Comparison of ENCODE assay signal across 21 cellular contexts in the genomic region with DNA sequence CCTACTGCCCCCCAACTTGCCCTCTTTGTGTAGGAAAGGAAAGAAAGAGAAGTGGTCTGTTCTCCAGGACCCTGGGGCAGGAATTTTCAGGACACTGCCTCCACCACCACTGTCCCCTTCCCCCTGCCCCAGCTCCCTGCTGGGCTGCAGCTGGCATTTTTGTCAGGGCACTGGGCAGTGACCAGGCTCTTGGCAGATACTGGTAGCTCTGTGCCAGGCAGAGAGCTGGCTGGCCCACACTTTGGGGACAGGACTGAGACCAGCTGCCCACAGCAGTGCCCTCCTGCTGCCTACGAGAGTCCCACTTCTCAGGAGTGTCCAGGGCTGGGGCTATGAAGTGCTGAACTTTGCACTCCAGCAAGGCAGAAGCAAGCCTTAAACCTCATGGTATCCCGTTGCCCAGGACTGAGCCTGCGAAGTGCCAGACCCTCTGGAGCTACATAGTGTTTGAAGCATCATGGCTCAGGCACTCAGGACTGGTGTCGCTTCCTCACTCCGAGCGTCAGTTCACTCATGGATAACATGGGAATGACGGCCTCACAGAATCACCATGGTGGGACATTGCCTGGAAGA. TPM values are rescaled to one million over a fixed set of nuclear protein-coding genes. Genes with fewer than 3 reads are reported as not detected.
DNase-seq lines count a peak whose midpoint lies in the region; ATAC-seq and TF ChIP-seq lines count a peak whose summit lies in the region.
"Had no signal": no experiment of that assay in that cellular context is flagged by ENCODE, and none has a peak within 500 bp of the region (broad histone marks: within the 10 kb centered on the region; RNA-seq: fewer than 3 reads in every experiment).

No MANE protein-coding gene starts in this region.

- peaks cover 9 to 23% (median 15%) of the 10 kb centered on the region in 5 experiments for H3K9me3 Mint-ChIP-seq in brain
- H3K9me3 Mint-ChIP-seq: activated CD4-positive, alpha-beta memory T cell treated with anti-CD3 and anti-CD28 coated beads, Interleukin-2, amount 10 ng/mL, durations not matched to agents 7 days and 5 days had no signal

- no peaks in the 10 kb centered on the region for H3K4me1 ChIP-seq in hepatocyte (ENCODE audit: insufficient read depth)
- H3K4me1 ChIP-seq in neuronal stem cell (ENCODE audit: control insufficient read depth in 2 of 2, insufficient read depth in 1 of 2, low read depth in 1 of 2, low read length in 2 of 2), result peaks cover 4 to 19% of the 10 kb centered on the region in 2 donors
- H3K4me1 ChIP-seq: SJSA1 had no signal

- no peaks in the 10 kb centered on the region for H4K20me1 ChIP-seq in hepatocyte (ENCODE audit: insufficient read depth, poor library complexity, severe bottlenecking)

- H3K4me3 ChIP-seq in hepatocyte, result no peak overlapping the region
- no peak overlapping the region for H3K4me3 ChIP-seq in neuronal stem cell (ENCODE audit: low read length in 2 of 2)
- H3K4me3 ChIP-seq: GM23248, heart left ventricle, SJSA1 had no signal

- H3K9me2 ChIP-seq in hepatocyte (replicated peaks; ENCODE audit: insufficient read depth), result no peaks in the 10 kb centered on the region

- no peak overlapping the region for H3K9ac ChIP-seq in neuronal stem cell (ENCODE audit: low read depth, low read length, poor library complexity)
- H3K9ac ChIP-seq: GM23248 had no signal

- H3K27me3 ChIP-seq in hepatocyte (no peaks in the 10 kb centered on the region), neuronal stem cell (ENCODE audit: control insufficient read depth in 3 of 3, insufficient read depth in 3 of 3, low read depth in 1 of 3, low read length in 3 of 3) (no peaks in the 10 kb centered on the region)
- H3K27me3 ChIP-seq: heart left ventricle, SJSA1 had no signal

- H3K79me1 ChIP-seq in neuronal stem cell (ENCODE audit: low read depth, low read length), result no peaks in the 10 kb centered on the region

- peaks cover 31% of the 10 kb centered on the region for H3K36me3 Mint-ChIP-seq in brain

- H3K79me2 ChIP-seq in hepatocyte, result no peaks in the 10 kb centered on the region

- no peak overlapping the region for H2AK5ac ChIP-seq in neuronal stem cell (ENCODE audit: low read depth, low read length)

- ATAC-seq in GM19467 (IDR thresholded peaks at IDR 0.05; ENCODE audit: unreplicated experiment), result no peak

- DNase-seq in hepatocyte (ENCODE audit: low spot score) (no peak), neuronal stem cell (ENCODE audit: low spot score) (no peak), NCI-H1417 (lab: John Stamatoyannopoulos, UW) (no peak), NCI-H128 (lab: John Stamatoyannopoulos, UW; ENCODE audit: unreplicated experiment) (no peak), islet precursor cell (no peak)
- DNase-seq: activated CD4-positive, alpha-beta T cell treated with anti-CD3 and anti-CD28 coated beads for 1 hour; activated gamma-delta T cell; activated naive CD8-positive, alpha-beta T cell treated with anti-CD3 and anti-CD28 coated beads, Interleukin-2, amount 10 ng/mL, durations not matched to agents 7 days and 5 days; cerebellar nuclear complex; erythroblast; heart left ventricle; left colon; NCI-H146; NCI-H2107; NCI-H446; RPMI8226 had no signal

- peak overlapping the region; percentile 73 for H3K14ac ChIP-seq in neuronal stem cell (ENCODE audit: low read length)

- peaks cover 4% of the 10 kb centered on the region for H3K4me1 Mint-ChIP-seq in brain

- peak overlapping the region; percentile 15 for H3K18ac ChIP-seq in neuronal stem cell (ENCODE audit: low read length)

- H2BK15ac ChIP-seq in neuronal stem cell (ENCODE audit: low read length), result no peak overlapping the region

- H3K27me3 Mint-ChIP-seq in brain, result peaks cover 3% of the 10 kb centered on the region

- H4K91ac ChIP-seq in neuronal stem cell (ENCODE audit: low read depth, low read length, poor library complexity), result peak overlapping the region; percentile 16

- H3K36me3 ChIP-seq in hepatocyte (replicated peaks; ENCODE audit: insufficient read depth, low read depth) (no peaks in the 10 kb centered on the region), neuronal stem cell (replicated peaks in 1 of 2; ENCODE audit: control insufficient read depth in 2 of 2, insufficient read depth in 2 of 2, low read length in 2 of 2) (no peaks in the 10 kb centered on the region)
- H3K36me3 ChIP-seq: heart left ventricle, SJSA1 had no signal

- H3K27ac ChIP-seq in hepatocyte (peak overlapping the region; percentile 26), neuronal stem cell (replicated peaks; ENCODE audit: low read length) (no peak overlapping the region)
- H3K27ac ChIP-seq: GM23248, heart left ventricle, SJSA1 had no signal

- H2BK12ac ChIP-seq in neuronal stem cell (ENCODE audit: low read length), result no peak overlapping the region

- H3K4me3 Mint-ChIP-seq in brain, result no peak overlapping the region
- H3K4me3 Mint-ChIP-seq: activated CD4-positive, alpha-beta memory T cell treated with anti-CD3 and anti-CD28 coated beads, Interleukin-2, amount 10 ng/mL, durations not matched to agents 7 days and 5 days; activated naive CD8-positive, alpha-beta T cell treated with anti-CD3 and anti-CD28 coated beads, Interleukin-2, amount 10 ng/mL, durations not matched to agents 7 days and 5 days had no signal

- H2AFZ ChIP-seq in hepatocyte (no peak overlapping the region), neuronal stem cell (ENCODE audit: low read length) (no peak overlapping the region)
- H2AFZ ChIP-seq: GM23248 had no signal

- no peak overlapping the region for H4K8ac ChIP-seq in neuronal stem cell (ENCODE audit: low read depth, low read length)

- no peak overlapping the region for H3K23ac ChIP-seq in neuronal stem cell (ENCODE audit: low read depth, low read length, poor library complexity)

- peak overlapping the region in 3 of 5 experiments; percentile 58 to 60 (median 58) for H3K27ac Mint-ChIP-seq in brain
- H3K27ac Mint-ChIP-seq: activated CD4-positive, alpha-beta memory T cell treated with anti-CD3 and anti-CD28 coated beads, Interleukin-2, amount 10 ng/mL, durations not matched to agents 7 days and 5 days; activated naive CD8-positive, alpha-beta T cell treated with anti-CD3 and anti-CD28 coated beads, Interleukin-2, amount 10 ng/mL, durations not matched to agents 7 days and 5 days had no signal

- WGBS in hepatocyte (ENCODE audit: low lambda C conversion rate, missing lambda C conversion rate), result 78% methylated on average over 7 of the region's 7 CpGs
- no CpG with 5 or more reads among the region's 7 CpGs for WGBS in neuronal stem cell (ENCODE audit: extremely low coverage in 2 of 2, insufficient read length in 2 of 2, insufficient replicate concordance in 1 of 2), 2 donors

- no peak overlapping the region for H2BK120ac ChIP-seq in neuronal stem cell (ENCODE audit: low read depth, low read length)

- no peak overlapping the region for H3K4ac ChIP-seq in neuronal stem cell (ENCODE audit: low read length)

- H2BK5ac ChIP-seq in neuronal stem cell (ENCODE audit: low read length), result no peak overlapping the region

- H3K4me2 ChIP-seq in hepatocyte, result no peak overlapping the region
- no peak overlapping the region for H3K4me2 ChIP-seq in neuronal stem cell (ENCODE audit: insufficient read depth, low read length, poor library complexity, severe bottlenecking)

- no peak for TF ChIP-seq CTCF in brain (conservative IDR thresholded peaks at IDR 0.05)
- TF ChIP-seq CTCF in hepatocyte (IDR thresholded peaks at IDR 0.05; ENCODE audit: poor library complexity), result no peak

- peaks cover 5% of the 10 kb centered on the region for H3K9me3 ChIP-seq in hepatocyte (ENCODE audit: low read depth)
- H3K9me3 ChIP-seq in neuronal stem cell (replicated peaks in 1 of 2; ENCODE audit: control insufficient read depth in 2 of 2, insufficient read depth in 1 of 2, low read depth in 1 of 2, low read length in 2 of 2), result peaks cover 0 to 4% of the 10 kb centered on the region in 2 donors
- H3K9me3 ChIP-seq: SJSA1 had no signal

RNA-seq across cellular contexts. Expression of a gene that starts 19.3 kb away (rescaled TPM):
- polyA plus RNA-seq in brain (ENCODE audit: insufficient read depth, low read depth, low replicate concordance) (10.3 TPM), hepatocyte (6.7 and 9.4 TPM in 2 replicates)
- 1.8 and 2.4 TPM in 2 replicates for total RNA-seq in hepatocyte
- 7.2 TPM for polyA plus RNA-seq in neuronal stem cell (2013, experiment 1 of 2)
- polyA plus RNA-seq in neuronal stem cell (2013, experiment 2 of 2), result 7.5 TPM
- total RNA-seq: activated CD4-positive, alpha-beta memory T cell treated with anti-CD3 and anti-CD28 coated beads, Interleukin-2, amount 10 ng/mL, durations not matched to agents 7 days and 5 days; SJSA1 had no signal

RNA-seq across cellular contexts. Expression of a gene that starts 57.3 kb away (rescaled TPM):
- polyA plus RNA-seq in brain (ENCODE audit: insufficient read depth, low read depth, low replicate concordance) (8.3 TPM), hepatocyte (19.8 and 21.4 TPM in 2 replicates)
- total RNA-seq in hepatocyte, result 19.6 and 22.7 TPM in 2 replicates
- 10.8 TPM for polyA plus RNA-seq in neuronal stem cell (2013, experiment 1 of 2)
- polyA plus RNA-seq in neuronal stem cell (2013, experiment 2 of 2), result 11.5 TPM
